In the genomic region with DNA sequence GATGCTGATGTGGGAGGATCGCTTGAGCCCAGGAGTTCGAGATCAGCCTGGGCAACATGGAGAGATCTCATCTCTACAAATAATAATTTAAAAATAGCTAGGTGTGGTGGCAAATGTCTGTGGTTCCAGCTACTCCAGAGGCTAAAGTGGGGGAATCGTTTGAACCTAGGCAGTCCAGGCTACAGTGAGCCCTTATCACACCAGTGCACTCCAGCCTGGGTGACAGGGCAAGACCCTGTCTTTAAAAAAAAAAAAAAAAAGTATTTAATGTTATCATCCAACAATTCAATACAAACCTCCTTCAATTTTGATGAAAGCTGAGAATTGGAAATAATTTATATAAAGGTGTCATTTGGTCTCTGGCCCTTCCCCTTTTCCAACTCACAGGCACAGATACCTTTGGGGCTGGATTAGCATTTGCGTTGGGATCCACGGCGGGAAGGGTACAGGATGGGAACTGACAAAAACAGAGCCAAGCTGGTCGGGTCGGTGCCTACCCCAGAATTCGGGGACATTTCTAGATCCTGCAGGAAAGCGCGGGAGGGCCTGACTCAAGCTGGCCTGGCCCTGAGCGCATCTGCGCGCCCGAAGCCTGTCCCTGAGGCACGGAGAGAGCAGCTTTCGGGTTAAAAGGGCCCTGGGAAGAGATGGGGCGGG, we compare ENCODE assay signal across 7 cellular contexts. TPM values are rescaled to one million over a fixed set of nuclear protein-coding genes. Genes with fewer than 3 reads are reported as not detected.
DNase-seq lines count a peak whose midpoint lies in the region; ATAC-seq and TF ChIP-seq lines count a peak whose summit lies in the region.

No MANE protein-coding gene starts in this region.

- H3K4me3 ChIP-seq in heart right ventricle, result peak overlapping the region; percentile 27 to 100 (median 94)
- H3K4me3 ChIP-seq in skeletal muscle cell (ENCODE audit: low read depth, low read length), result peak overlapping the region; percentile 87

- peaks cover 0 to 8% (median 0%) of the 10 kb centered on the region in 9 donors for H3K36me3 ChIP-seq in heart right ventricle

- peak; percentile 19 for ATAC-seq in GM19328 (IDR thresholded peaks at IDR 0.05; ENCODE audit: unreplicated experiment)
- ATAC-seq in HG02973 (IDR thresholded peaks at IDR 0.05; ENCODE audit: unreplicated experiment), result peak; percentile 20
- ATAC-seq in heart right ventricle, result peak in 5 of 8 donors; percentile 4 to 43 (median 28)

- TF ChIP-seq CTCF in VCaP (conservative IDR thresholded peaks at IDR 0.05), result no peak
- no peak for TF ChIP-seq CTCF in heart right ventricle (IDR thresholded peaks at IDR 0.05)

- no peak for DNase-seq in heart right ventricle
- no peak for DNase-seq in skeletal muscle cell (ENCODE audit: low read depth)
- DNase-seq in NK-92 (lab: John Stamatoyannopoulos, UW; ENCODE audit: unreplicated experiment), result no peak
- no peak for DNase-seq in activated CD4-positive, CD25-positive, alpha-beta regulatory T cell (lab: John Stamatoyannopoulos, UW)

- intact Hi-C loops in heart right ventricle (cut with DNase I), result loop anchor here in 1 of 10 donors (10.0 kb wide), 1 partner anchor 55 kb away; no protein-coding TSS in a partner anchor

- H3K27ac ChIP-seq in VCaP (peak overlapping the region; percentile 96), heart right ventricle (peak overlapping the region; percentile 78 to 98 (median 90))

- peaks cover 3 to 45% (median 39%) of the 10 kb centered on the region in 9 donors for H3K4me1 ChIP-seq in heart right ventricle

- no peaks in the 10 kb centered on the region for H3K9me3 ChIP-seq in heart right ventricle

- WGBS in heart right ventricle, 2 donors, result 15 to 16% methylated on average over 18 of the region's 18 CpGs

- H3K27me3 ChIP-seq in heart right ventricle, result no peaks in the 10 kb centered on the region

RNA-seq across cellular contexts. Expression of a gene that starts 0.9 kb away (rescaled TPM):
- total RNA-seq in heart right ventricle, result 10 to 100 TPM; 35.2 to 60.7 (median 42.8) TPM
- polyA plus RNA-seq in heart right ventricle, result 10 to 100 TPM; 10.2 to 16.9 TPM

RNA-seq across cellular contexts. Expression of a gene that starts 26.3 kb away (rescaled TPM):
- total RNA-seq in heart right ventricle, result under 1 TPM in 1 of 10 donors, not detected in 9; 0.11 TPM
- polyA plus RNA-seq in heart right ventricle, result not detected

RNA-seq across cellular contexts. Expression of a gene that starts 51.3 kb away (rescaled TPM):
- 10 to 100 TPM; 37.2 to 51.4 (median 45.2) TPM for total RNA-seq in heart right ventricle
- 10 to 100 TPM; 33.1 to 52.3 TPM for polyA plus RNA-seq in heart right ventricle
